In genomic region chr19:14117668-14118164, GRCh38 we compare ENCODE assay signal across 8 cellular contexts. TPM values are rescaled to one million over a fixed set of nuclear protein-coding genes. Genes with fewer than 3 reads are reported as not detected.
DNase-seq lines count a peak whose midpoint lies in the region; ATAC-seq and TF ChIP-seq lines count a peak whose summit lies in the region.

PRKACA (minus strand) TSS chr19:14117762; CDS start chr19:14117547, 215 bp downstream.

- H3K4me3 Mint-ChIP-seq in stimulated activated naive CD8-positive, alpha-beta T cell treated with anti-CD3 and anti-CD28 coated beads, Interleukin-15, amount 100 ng/mL, for 72 hours: peak within 1 kb of the TSS; percentile 96 to 97

- DNase-seq in GDM1 (lab: John Stamatoyannopoulos, UW) (peak; percentile 99), HFF-Myc (ENCODE audit: extremely low read depth, low read depth) (peak; percentile 90), MV-4-11 (lab: John Stamatoyannopoulos, UW) (peak; percentile 99), SJSA1 (ENCODE audit: low read depth in 1 of 2, low spot score in 2 of 2) (peak; percentile 96 to 99), foreskin fibroblast (peak; percentile 100)
- peak; percentile 95 for DNase-seq in activated gamma-delta T cell treated with anti-CD3 and anti-CD28 coated beads, Interleukin-2, amount 50 U/mL, for 16 hours (ENCODE audit: low read depth)
- DNase-seq in stimulated activated naive CD8-positive, alpha-beta T cell treated with anti-CD3 and anti-CD28 coated beads, Interleukin-15, amount 100 ng/mL, for 72 hours: peak; percentile 99 to 100

- H3K9me3 ChIP-seq in SJSA1 (replicated peaks) (0 out of 2 replicates have a peak, but pooled peaks cover 4% of the 10 kb centered on the region), neural cell (ENCODE audit: low read length) (no peaks in the 10 kb centered on the region)

- H3K79me2 ChIP-seq in neural cell (replicated peaks; ENCODE audit: insufficient read depth, low read length): peaks cover 29% of the 10 kb centered on the region

- TF ChIP-seq CTCF in HFF-Myc (IDR thresholded peaks at IDR 0.05; ENCODE audit: low read depth, low read length, missing control alignments) (no peak), foreskin fibroblast (IDR thresholded peaks at IDR 0.05; ENCODE audit: low read depth, low read length) (no peak), neural cell (IDR thresholded peaks at IDR 0.05; ENCODE audit: poor library complexity, severe bottlenecking) (peak; percentile 52)

- H3K4me1 ChIP-seq in SJSA1 (replicated peaks): peaks cover 15% of the 10 kb centered on the region

- H3K36me3 ChIP-seq in SJSA1 (peaks cover 32% of the 10 kb centered on the region), neural cell (ENCODE audit: insufficient read depth, low read length) (no peaks in the 10 kb centered on the region)

- TF ChIP-seq RAD21 in neural cell (conservative IDR thresholded peaks at IDR 0.05): no peak

- H3K9me3 Mint-ChIP-seq in stimulated activated naive CD8-positive, alpha-beta T cell treated with anti-CD3 and anti-CD28 coated beads, Interleukin-15, amount 100 ng/mL, for 72 hours: no peaks in the 10 kb centered on the region

- peak within 1 kb of the TSS; percentile 91 for H3K4me2 ChIP-seq in neural cell (ENCODE audit: low read length)

- peaks cover 54% of the 10 kb centered on the region for H3K4me1 Mint-ChIP-seq in stimulated activated naive CD8-positive, alpha-beta T cell treated with anti-CD3 and anti-CD28 coated beads, Interleukin-15, amount 100 ng/mL, for 72 hours

- H3F3A ChIP-seq in neural cell (ENCODE audit: insufficient read depth, low read length, poor library complexity, severe bottlenecking): no peaks in the 10 kb centered on the region

- H3K9ac ChIP-seq in neural cell (ENCODE audit: low read length): peak within 1 kb of the TSS; percentile 74

- H3K4me3 ChIP-seq in HFF-Myc (replicated peaks; ENCODE audit: low read depth, low read length): peak within 1 kb of the TSS; percentile 62
- H3K4me3 ChIP-seq in SJSA1: peak within 1 kb of the TSS; percentile 68
- H3K4me3 ChIP-seq in foreskin fibroblast (ENCODE audit: low read depth in 1 of 2, low read length in 2 of 2): peak within 1 kb of the TSS; percentile 74 to 82
- peak within 1 kb of the TSS; percentile 81 for H3K4me3 ChIP-seq in neural cell (ENCODE audit: low read length)

- H3K27me3 Mint-ChIP-seq in stimulated activated naive CD8-positive, alpha-beta T cell treated with anti-CD3 and anti-CD28 coated beads, Interleukin-15, amount 100 ng/mL, for 72 hours: no peaks in the 10 kb centered on the region

- H4K20me1 ChIP-seq in neural cell (ENCODE audit: insufficient read depth): no peaks in the 10 kb centered on the region

- ATAC-seq in stimulated activated naive CD8-positive, alpha-beta T cell treated with anti-CD3 and anti-CD28 coated beads, Interleukin-15, amount 100 ng/mL, for 72 hours: peak; percentile 95

- TF ChIP-seq EP300 in neural cell (conservative IDR thresholded peaks at IDR 0.05; ENCODE audit: poor library complexity, severe bottlenecking): no peak

- peak within 1 kb of the TSS; percentile 54 for H2AFZ ChIP-seq in neural cell (ENCODE audit: low read depth, low read length)

- peak within 1 kb of the TSS; percentile 29 for H3K27ac ChIP-seq in SJSA1
- peak within 1 kb of the TSS; percentile 76 for H3K27ac ChIP-seq in neural cell (ENCODE audit: low read length)

- no peaks in the 10 kb centered on the region for H3K9me2 ChIP-seq in neural cell (ENCODE audit: insufficient read depth, low read length)

- peak within 1 kb of the TSS; percentile 91 to 96 for H3K27ac Mint-ChIP-seq in stimulated activated naive CD8-positive, alpha-beta T cell treated with anti-CD3 and anti-CD28 coated beads, Interleukin-15, amount 100 ng/mL, for 72 hours

- H3K27me3 ChIP-seq in SJSA1 (replicated peaks) (no peaks in the 10 kb centered on the region), neural cell (ENCODE audit: insufficient read depth, low read depth, low read length) (no peaks in the 10 kb centered on the region)

TF ChIP-seq in neural cell, 6 proteins besides CTCF, POLR2A, EP300 and RAD21:
- TF ChIP-seq POLR2AphosphoS5 (IDR thresholded peaks at IDR 0.05) (peak; percentile 68), REST (IDR thresholded peaks at IDR 0.05; ENCODE audit: borderline replicate concordance) (no peak), MXI1 (conservative IDR thresholded peaks at IDR 0.05; ENCODE audit: poor library complexity, severe bottlenecking) (no peak), TAF1 (IDR thresholded peaks at IDR 0.05; ENCODE audit: low read depth) (peak; percentile 25), SMC3 (conservative IDR thresholded peaks at IDR 0.05; ENCODE audit: poor library complexity) (no peak), EZH2 (IDR thresholded peaks at IDR 0.05; ENCODE audit: borderline replicate concordance, insufficient read depth, low read length, poor library complexity, severe bottlenecking) (no peak)

RNA-seq across cellular contexts. Expression of gene PRKACA, which starts in this region (rescaled TPM):
- total RNA-seq in SJSA1 (2014; rRNA removed; shearing (Covaris generic)): 18.2 and 48.9 TPM in 2 replicates
- polyA plus RNA-seq in neural cell: 11.7 and 28.1 TPM in 2 replicates
- polyA minus RNA-seq in neural cell: 40.2 and 45.8 TPM in 2 replicates

Comparison
In these comparisons a context has a peak if more than half of its experiments do, and no peak if none do; other contexts are left out.
1. Peak in every context shown above with its lines: DNase-seq, ATAC-seq, H3K4me3 ChIP-seq and H3K27ac ChIP-seq.